37 cellular contexts compared by ENCODE assay signal in the genomic region with DNA sequence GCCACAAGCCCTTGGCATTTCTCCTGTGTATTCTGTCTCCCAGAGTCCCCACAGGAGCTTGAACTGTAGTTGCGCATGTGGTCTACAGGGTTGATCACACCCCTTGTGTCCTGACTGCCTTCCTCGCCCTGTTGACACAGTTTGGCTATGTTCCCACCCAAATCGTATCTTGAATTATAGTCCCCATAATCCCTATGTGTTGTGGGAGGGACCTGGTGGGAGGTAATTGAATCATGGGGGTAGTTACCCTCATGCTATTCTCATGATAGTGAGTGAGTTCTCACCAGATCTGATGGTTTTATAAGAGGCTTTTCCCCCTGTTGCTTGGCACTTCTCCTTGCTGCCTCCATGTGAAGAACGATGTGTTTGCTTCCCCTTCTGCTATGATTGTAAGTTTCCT. TPM values are rescaled to one million over a fixed set of nuclear protein-coding genes. Genes with fewer than 3 reads are reported as not detected.
"Had no signal": no experiment of that assay in that cellular context is flagged by ENCODE, and none has a peak within 500 bp of the region (broad histone marks: within the 10 kb centered on the region; RNA-seq: fewer than 3 reads in every experiment).

No MANE protein-coding gene starts in this region.

- H3K4me1 Mint-ChIP-seq: activated B cell treated with CpG ODN at 0.5 μM for 24 hours; activated CD4-positive, alpha-beta T cell treated with anti-CD3 and anti-CD28 coated beads, Interleukin-2, amount 10 ng/mL, durations not matched to agents 24 days and 14 days; activated naive CD8-positive, alpha-beta T cell treated with anti-CD3 and anti-CD28 coated beads for 36 hours; activated T-helper 17 cell treated with anti-CD3 and anti-CD28 coated beads, Interleukin-2, amount 50 U/mL, for 72 hours had no signal

- H3K27me3 Mint-ChIP-seq: activated CD4-positive, alpha-beta memory T cell treated with anti-CD3 and anti-CD28 coated beads for 36 hours; activated CD8-positive, alpha-beta T cell treated with anti-CD3 and anti-CD28 coated beads for 36 hours; activated naive CD8-positive, alpha-beta T cell treated with anti-CD3 and anti-CD28 coated beads for 36 hours; activated T-helper 17 cell treated with anti-CD3 and anti-CD28 coated beads, Interleukin-2, amount 50 U/mL, for 72 hours had no signal

- DNase-seq: activated B cell treated with CpG ODN at 0.5 μM for 24 hours; activated CD4-positive, alpha-beta memory T cell treated with anti-CD3 and anti-CD28 coated beads for 36 hours; activated CD4-positive, alpha-beta T cell treated with anti-CD3 and anti-CD28 coated beads, Interleukin-2, amount 10 ng/mL, durations not matched to agents 24 days and 14 days; activated CD4-positive, alpha-beta T cell treated with anti-CD3 and anti-CD28 coated beads, Interleukin-2, amount 50 U/mL, for 1 hour; activated CD4-positive, alpha-beta T cell treated with anti-CD3 and anti-CD28 coated beads, Interleukin-2, amount 50 U/mL, for 4 hours; activated CD4-positive, CD25-positive, alpha-beta regulatory T cell treated with anti-CD3 and anti-CD28 coated beads, Interleukin-2, amount 50 U/mL, for 72 hours; activated CD8-positive, alpha-beta memory T cell treated with anti-CD3 and anti-CD28 coated beads, Interleukin-2, amount 50 U/mL, for 4 hours; activated CD8-positive, alpha-beta T cell treated with anti-CD3 and anti-CD28 coated beads for 36 hours; activated effector memory CD4-positive, alpha-beta T cell treated with anti-CD3 and anti-CD28 coated beads, Interleukin-2, amount 50 U/mL, for 16 hours; activated gamma-delta T cell treated with Interleukin-2 at 50 U/mL for 16 hours; activated naive CD4-positive, alpha-beta T cell; activated naive CD4-positive, alpha-beta T cell treated with anti-CD3 and anti-CD28 coated beads for 36 hours; activated naive CD4-positive, alpha-beta T cell treated with anti-CD3 and anti-CD28 coated beads, Interleukin-2, amount 50 U/mL, for 16 hours; activated naive CD8-positive, alpha-beta T cell treated with anti-CD3 and anti-CD28 coated beads for 36 hours; activated T-cell treated with anti-CD3 and anti-CD28 coated beads for 4 hours; activated T-cell treated with anti-CD3 and anti-CD28 coated beads, Interleukin-2, amount 50 U/mL, for 1 hour; activated T-cell treated with anti-CD3 and anti-CD28 coated beads, Interleukin-2, amount 50 U/mL, for 4 hours; activated T-cell treated with anti-CD3 and anti-CD28 coated beads, Interleukin-2, amount 50 U/mL, for 72 hours; adrenal gland; amniotic stem cell; aorta; body of pancreas; brain microvascular endothelial cell; central memory CD4-positive, alpha-beta T cell; T-helper 2 cell; T-helper 9 cell had no signal

- H3K9me3 Mint-ChIP-seq: activated B cell treated with CpG ODN at 0.5 μM for 24 hours; activated CD4-positive, alpha-beta T cell treated with anti-CD3 and anti-CD28 coated beads, Interleukin-2, amount 10 ng/mL, durations not matched to agents 24 days and 14 days; activated CD8-positive, alpha-beta T cell treated with anti-CD3 and anti-CD28 coated beads for 36 hours; activated naive CD4-positive, alpha-beta T cell treated with anti-CD3 and anti-CD28 coated beads for 36 hours; activated naive CD4-positive, alpha-beta T cell treated with anti-CD3 and anti-CD28 coated beads, Interleukin-2, amount 50 U/mL, for 72 hours; activated naive CD8-positive, alpha-beta T cell treated with anti-CD3 and anti-CD28 coated beads for 36 hours; activated T-cell treated with anti-CD3 and anti-CD28 coated beads, Interleukin-2, amount 50 U/mL, for 4 hours; activated T-helper 1 cell treated with anti-CD3 and anti-CD28 coated beads, Interleukin-12 subunit alpha, Interleukin-12 subunit beta, Interleukin-2, Interleukin-4 antibody, amounts not matched to agents 30 ng/mL and 10 ng/mL and 1 ng/mL, durations not matched to agents 14 hours and 24 hours and 36 hours; activated T-helper 17 cell treated with anti-CD3 and anti-CD28 coated beads, Interleukin-2, amount 50 U/mL, for 72 hours; T-helper 2 cell treated with Interferon-gamma antibody and Interleukin-4, amounts not matched to agents 5 μg/mL and 100 μg/mL, for 36 hours had no signal

- H3K36me3 Mint-ChIP-seq: activated CD4-positive, alpha-beta memory T cell treated with anti-CD3 and anti-CD28 coated beads for 36 hours; activated naive CD4-positive, alpha-beta T cell treated with anti-CD3 and anti-CD28 coated beads, Interleukin-2, amount 50 U/mL, for 72 hours; activated naive CD8-positive, alpha-beta T cell treated with anti-CD3 and anti-CD28 coated beads for 36 hours had no signal

- H3K4me3 Mint-ChIP-seq: activated B cell treated with CpG ODN at 0.5 μM for 24 hours; activated CD4-positive, alpha-beta memory T cell treated with anti-CD3 and anti-CD28 coated beads for 36 hours; activated CD4-positive, alpha-beta T cell treated with anti-CD3 and anti-CD28 coated beads, Interleukin-2, amount 10 ng/mL, durations not matched to agents 24 days and 14 days; activated CD8-positive, alpha-beta T cell treated with anti-CD3 and anti-CD28 coated beads for 36 hours; activated naive CD4-positive, alpha-beta T cell treated with anti-CD3 and anti-CD28 coated beads for 36 hours; activated naive CD8-positive, alpha-beta T cell treated with anti-CD3 and anti-CD28 coated beads for 36 hours; activated T-cell treated with anti-CD3 and anti-CD28 coated beads, Interleukin-2, amount 50 U/mL, for 4 hours; activated T-cell treated with anti-CD3 and anti-CD28 coated beads, Interleukin-2, amount 50 U/mL, for 72 hours; activated T-helper 1 cell treated with anti-CD3 and anti-CD28 coated beads, Interleukin-12 subunit alpha, Interleukin-12 subunit beta, Interleukin-2, Interleukin-4 antibody, amounts not matched to agents 30 ng/mL and 10 ng/mL and 1 ng/mL, durations not matched to agents 14 hours and 24 hours and 36 hours; activated T-helper 17 cell treated with anti-CD3 and anti-CD28 coated beads, Interleukin-2, amount 50 U/mL, for 72 hours; T-helper 2 cell treated with Interferon-gamma antibody and Interleukin-4, amounts not matched to agents 5 μg/mL and 100 μg/mL, for 36 hours had no signal

- H3K4me3 ChIP-seq: adrenal gland, body of pancreas, breast epithelium had no signal

- H3K36me3 ChIP-seq: adrenal gland, brain microvascular endothelial cell, breast epithelium had no signal

- H3K27me3 ChIP-seq: adrenal gland, body of pancreas, brain microvascular endothelial cell, breast epithelium had no signal

- H3K4me1 ChIP-seq: adrenal gland, body of pancreas, breast epithelium had no signal

- ATAC-seq: activated CD8-positive, alpha-beta T cell treated with anti-CD3 and anti-CD28 coated beads for 36 hours; activated naive CD4-positive, alpha-beta T cell treated with anti-CD3 and anti-CD28 coated beads, Interleukin-2, amount 50 U/mL, for 72 hours; activated T-cell treated with anti-CD3 and anti-CD28 coated beads, Interleukin-2, amount 50 U/mL, for 4 hours; activated T-cell treated with anti-CD3 and anti-CD28 coated beads, Interleukin-2, amount 50 U/mL, for 72 hours; activated T-helper 17 cell treated with anti-CD3 and anti-CD28 coated beads, Interleukin-2, amount 50 U/mL, for 72 hours; body of pancreas had no signal

- H3K27ac Mint-ChIP-seq: activated B cell treated with CpG ODN at 0.5 μM for 24 hours; activated CD4-positive, alpha-beta memory T cell treated with anti-CD3 and anti-CD28 coated beads for 36 hours; activated CD4-positive, alpha-beta T cell treated with anti-CD3 and anti-CD28 coated beads, Interleukin-2, amount 10 ng/mL, durations not matched to agents 24 days and 14 days; activated CD8-positive, alpha-beta T cell treated with anti-CD3 and anti-CD28 coated beads for 36 hours; activated naive CD4-positive, alpha-beta T cell treated with anti-CD3 and anti-CD28 coated beads for 36 hours; activated naive CD4-positive, alpha-beta T cell treated with anti-CD3 and anti-CD28 coated beads, Interleukin-2, amount 50 U/mL, for 72 hours; activated naive CD8-positive, alpha-beta T cell treated with anti-CD3 and anti-CD28 coated beads for 36 hours; activated T-cell treated with anti-CD3 and anti-CD28 coated beads, Interleukin-2, amount 50 U/mL, for 72 hours; activated T-helper 1 cell treated with anti-CD3 and anti-CD28 coated beads, Interleukin-12 subunit alpha, Interleukin-12 subunit beta, Interleukin-2, Interleukin-4 antibody, amounts not matched to agents 30 ng/mL and 10 ng/mL and 1 ng/mL, durations not matched to agents 14 hours and 24 hours and 36 hours; activated T-helper 17 cell treated with anti-CD3 and anti-CD28 coated beads, Interleukin-2, amount 50 U/mL, for 72 hours; T-helper 2 cell treated with Interferon-gamma antibody and Interleukin-4, amounts not matched to agents 5 μg/mL and 100 μg/mL, for 36 hours had no signal

- H3K9me3 ChIP-seq: adrenal gland, body of pancreas, breast epithelium had no signal

- H3K27ac ChIP-seq: adrenal gland, body of pancreas, brain microvascular endothelial cell, breast epithelium, VCaP had no signal

RNA-seq across cellular contexts. Expression of a gene that starts 21.2 kb away (rescaled TPM):
- total RNA-seq: activated B cell treated with CpG ODN at 0.5 μM for 24 hours; activated CD4-positive, alpha-beta T cell treated with anti-CD3 and anti-CD28 coated beads, Interleukin-2, amount 10 ng/mL, durations not matched to agents 24 days and 14 days; activated T-helper 1 cell treated with anti-CD3 and anti-CD28 coated beads, Interleukin-12 subunit alpha, Interleukin-12 subunit beta, Interleukin-2, Interleukin-4 antibody, amounts not matched to agents 30 ng/mL and 10 ng/mL and 1 ng/mL, durations not matched to agents 14 hours and 24 hours and 36 hours; activated T-helper 17 cell treated with anti-CD3 and anti-CD28 coated beads, Interleukin-2, amount 50 U/mL, for 72 hours; astrocyte; cerebellum; T-helper 1 cell treated with Interleukin-12 subunit alpha and Interleukin-12 subunit beta and Interleukin-4 antibody, amounts not matched to agents 30 ng/mL and 1 ng/mL, for 36 hours had no signal

RNA-seq across cellular contexts. Expression of a gene that starts 27.7 kb away (rescaled TPM):
- total RNA-seq: activated B cell treated with CpG ODN at 0.5 μM for 24 hours; activated CD4-positive, alpha-beta memory T cell treated with anti-CD3 and anti-CD28 coated beads for 36 hours; activated CD4-positive, alpha-beta T cell treated with anti-CD3 and anti-CD28 coated beads, Interleukin-2, amount 10 ng/mL, durations not matched to agents 24 days and 14 days; activated CD8-positive, alpha-beta memory T cell treated with anti-CD3 and anti-CD28 coated beads for 36 hours; activated CD8-positive, alpha-beta T cell treated with anti-CD3 and anti-CD28 coated beads for 36 hours; activated naive CD4-positive, alpha-beta T cell treated with anti-CD3 and anti-CD28 coated beads for 36 hours; activated naive CD4-positive, alpha-beta T cell treated with anti-CD3 and anti-CD28 coated beads, Interleukin-2, amount 50 U/mL, for 72 hours; activated naive CD8-positive, alpha-beta T cell treated with anti-CD3 and anti-CD28 coated beads for 36 hours; activated T-cell treated with anti-CD3 and anti-CD28 coated beads, Interleukin-2, amount 50 U/mL, for 4 hours; activated T-cell treated with anti-CD3 and anti-CD28 coated beads, Interleukin-2, amount 50 U/mL, for 72 hours; activated T-helper 1 cell treated with anti-CD3 and anti-CD28 coated beads, Interleukin-12 subunit alpha, Interleukin-12 subunit beta, Interleukin-2, Interleukin-4 antibody, amounts not matched to agents 30 ng/mL and 10 ng/mL and 1 ng/mL, durations not matched to agents 14 hours and 24 hours and 36 hours; activated T-helper 17 cell treated with anti-CD3 and anti-CD28 coated beads, Interleukin-2, amount 50 U/mL, for 72 hours; aorta; astrocyte; body of pancreas; breast epithelium; cardiac septum; cerebellum; T-helper 1 cell treated with Interleukin-12 subunit alpha and Interleukin-12 subunit beta and Interleukin-4 antibody, amounts not matched to agents 30 ng/mL and 1 ng/mL, for 36 hours had no signal
